In genomic region chr16:25155553-25156460, GRCh38 we compare ENCODE assay signal across 10 cellular contexts. TPM values are rescaled to one million over a fixed set of nuclear protein-coding genes. Genes with fewer than 3 reads are reported as not detected.
DNase-seq lines count a peak whose midpoint lies in the region; FAIRE-seq and TF ChIP-seq lines count a peak whose summit lies in the region.
"Had no signal": no experiment of that assay in that cellular context is flagged by ENCODE, and none has a peak within 500 bp of the region (broad histone marks: within the 10 kb centered on the region; RNA-seq: fewer than 3 reads in every experiment).

No MANE protein-coding gene starts in this region.

- H3K9me3 ChIP-seq in suprapubic skin = no peaks in the 10 kb centered on the region
- no peaks in the 10 kb centered on the region for H3K9me3 ChIP-seq in tibial artery
- H3K9me3 ChIP-seq: heart right ventricle had no signal

- no peak overlapping the region for H3K27ac ChIP-seq in suprapubic skin
- no peak overlapping the region for H3K27ac ChIP-seq in tibial artery
- H3K27ac ChIP-seq: heart right ventricle had no signal

- no peak for TF ChIP-seq POLR2A in suprapubic skin (IDR thresholded peaks at IDR 0.05)

- in situ Hi-C loops in Caki2 (cut with HindIII; ENCODE audit: low pct_unique_long_range_greater_than_20kb, low sequenced_read_pairs) = no loop called here

- TF ChIP-seq CTCF in cardiac fibroblast (IDR thresholded peaks at IDR 0.05; ENCODE audit: low read depth, low read length) = no peak
- TF ChIP-seq CTCF in suprapubic skin (IDR thresholded peaks at IDR 0.05) = no peak
- TF ChIP-seq CTCF in tibial artery (IDR thresholded peaks at IDR 0.05) = no peak

- H3K27me3 ChIP-seq in suprapubic skin = no peaks in the 10 kb centered on the region
- no peaks in the 10 kb centered on the region for H3K27me3 ChIP-seq in tibial artery
- H3K27me3 ChIP-seq: heart right ventricle had no signal

- intact Hi-C loops in tibial artery (cut with DNase I; ENCODE audit: low total_unique reads) = no loop called here

- no peak for TF ChIP-seq EP300 in suprapubic skin (IDR thresholded peaks at IDR 0.05)

- no peaks in the 10 kb centered on the region for H3K4me1 ChIP-seq in suprapubic skin
- no peaks in the 10 kb centered on the region for H3K4me1 ChIP-seq in tibial artery

- DNase-seq in Caki2 (ENCODE audit: low read depth) = peak; percentile 61
- DNase-seq in RCC 7860 (ENCODE audit: low spot score) = peak; percentile 45
- peak; percentile 26 to 31 for DNase-seq in cardiac fibroblast (ENCODE audit: low read depth in 2 of 2)
- DNase-seq in stimulated activated CD4-positive, alpha-beta T cell treated with anti-CD3 and anti-CD28 coated beads, Interleukin-15, amount 100 ng/mL, for 48 hours (ENCODE audit: low read depth in 2 of 2) = peak; percentile 5 to 16
- no peak for DNase-seq in DMS53 (lab: John Stamatoyannopoulos, UW)
- no peak for DNase-seq in iPS-NIHi7 (ENCODE audit: extremely low spot score)
- no peak for DNase-seq in suprapubic skin (ENCODE audit: low spot score in 2 of 2)
- no peak for DNase-seq in tibial artery
- DNase-seq: heart right ventricle, NCI-H1436 had no signal

- FAIRE-seq in RCC 7860 (lab: Jason Lieb, UNC) = no peak

- H3K4me3 ChIP-seq in cardiac fibroblast (replicated peaks in 1 of 2; ENCODE audit: low read depth in 2 of 2, low read length in 2 of 2) (no peak overlapping the region), suprapubic skin (no peak overlapping the region), tibial artery (no peak overlapping the region)
- H3K4me3 ChIP-seq: heart right ventricle had no signal

- 91% methylated on average over 13 of the region's 13 CpGs for WGBS in suprapubic skin

- H3K36me3 ChIP-seq in suprapubic skin = peaks cover 64% of the 10 kb centered on the region
- peaks cover 25 to 86% (median 57%) of the 10 kb centered on the region in 3 donors for H3K36me3 ChIP-seq in tibial artery

RNA-seq across cellular contexts. Expression of gene LCMT1, which starts 44.3 kb away (rescaled TPM):
- total RNA-seq in Caki2 (2014; rRNA removed; shearing (Covaris generic); ENCODE audit: low replicate concordance) = 45.4 and 48.0 TPM in 2 replicates
- 10 to 100 TPM; 41.2 to 54.3 (median 42.8) TPM for total RNA-seq in suprapubic skin

Comparison
In these comparisons a context has a peak if more than half of its experiments do, and no peak if none do; other contexts are left out.
1. DNase-seq: peak in Caki2 (single experiment), RCC 7860 (single experiment), cardiac fibroblast (2 of 2) and stimulated activated CD4-positive, alpha-beta T cell treated with anti-CD3 and anti-CD28 coated beads, Interleukin-15, amount 100 ng/mL, for 48 hours (2 of 2); none in DMS53 (single experiment), iPS-NIHi7 (single experiment), suprapubic skin (0 of 2) and tibial artery (0 of 2).